In the genomic region with DNA sequence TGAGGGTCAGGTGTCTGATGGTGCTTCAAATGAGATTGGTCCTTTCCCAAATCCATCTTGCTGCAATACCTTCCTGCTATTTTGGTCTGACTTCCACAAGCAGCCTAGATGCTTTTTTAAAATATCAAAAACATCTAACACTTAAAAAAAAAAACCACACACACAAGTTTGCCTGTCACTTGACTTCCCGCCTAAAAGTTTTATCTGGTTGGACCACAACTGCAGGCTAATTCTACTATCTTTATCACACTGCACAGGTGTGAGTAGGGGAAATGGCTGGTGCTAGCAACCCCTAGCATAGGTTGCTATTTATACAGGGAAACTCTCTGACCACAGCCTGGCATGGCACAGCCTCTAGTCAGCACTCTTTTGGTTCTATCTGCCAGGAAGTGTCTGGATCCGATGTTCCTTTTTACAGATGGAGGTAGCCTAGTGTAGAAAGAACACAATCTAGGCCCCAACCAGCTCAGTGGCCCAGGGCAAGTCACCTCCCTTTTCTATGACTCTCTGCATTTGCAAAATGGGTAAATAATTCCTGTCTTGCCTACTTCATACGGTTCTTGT, we compare ENCODE assay signal across 11 cellular contexts. TPM values are rescaled to one million over a fixed set of nuclear protein-coding genes. Genes with fewer than 3 reads are reported as not detected.
DNase-seq lines count a peak whose midpoint lies in the region; ATAC-seq and TF ChIP-seq lines count a peak whose summit lies in the region.
"Had no signal": no experiment of that assay in that cellular context is flagged by ENCODE, and none has a peak within 500 bp of the region (broad histone marks: within the 10 kb centered on the region; RNA-seq: fewer than 3 reads in every experiment).

A gene with protein sequence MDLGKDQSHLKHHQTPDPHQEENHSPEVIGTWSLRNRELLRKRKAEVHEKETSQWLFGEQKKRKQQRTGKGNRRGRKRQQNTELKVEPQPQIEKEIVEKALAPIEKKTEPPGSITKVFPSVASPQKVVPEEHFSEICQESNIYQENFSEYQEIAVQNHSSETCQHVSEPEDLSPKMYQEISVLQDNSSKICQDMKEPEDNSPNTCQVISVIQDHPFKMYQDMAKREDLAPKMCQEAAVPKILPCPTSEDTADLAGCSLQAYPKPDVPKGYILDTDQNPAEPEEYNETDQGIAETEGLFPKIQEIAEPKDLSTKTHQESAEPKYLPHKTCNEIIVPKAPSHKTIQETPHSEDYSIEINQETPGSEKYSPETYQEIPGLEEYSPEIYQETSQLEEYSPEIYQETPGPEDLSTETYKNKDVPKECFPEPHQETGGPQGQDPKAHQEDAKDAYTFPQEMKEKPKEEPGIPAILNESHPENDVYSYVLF (minus strand): TSS at position 92 of the 564 bp plus-strand sequence. CDS start 36 bp downstream, at position 56.

- TF ChIP-seq CTCF in vagina (IDR thresholded peaks at IDR 0.05), result no peak

- H3K79me2 ChIP-seq in Karpas-422 (ENCODE audit: low read length), result no peaks in the 10 kb centered on the region

- H3K9me2 ChIP-seq in Karpas-422 (replicated peaks; ENCODE audit: insufficient read depth, low read length), result no peaks in the 10 kb centered on the region

- peaks cover 14% of the 10 kb centered on the region for H3K27me3 Mint-ChIP-seq in activated T-helper 2 cell treated with anti-CD3 and anti-CD28 coated beads, Interferon-gamma antibody, Interleukin-2, Interleukin-4, amounts not matched to agents 10 μg/mL and 5 μg/mL and 100 μg/mL, durations not matched to agents 14 hours and 24 hours and 36 hours (ENCODE audit: low read depth)
- H3K27me3 Mint-ChIP-seq in stimulated activated naive CD8-positive, alpha-beta T cell treated with anti-CD3 and anti-CD28 coated beads, Interleukin-15, amount 100 ng/mL, for 72 hours, result no peaks in the 10 kb centered on the region

- H3K4me1 ChIP-seq in Karpas-422 (ENCODE audit: low read length), result peaks cover 31% of the 10 kb centered on the region
- H3K4me1 ChIP-seq in vagina, result no peaks in the 10 kb centered on the region

- peak within 1 kb of the TSS; percentile 44 for H3K4me2 ChIP-seq in Karpas-422 (ENCODE audit: low read depth, low read length, poor library complexity, severe bottlenecking)

- TF ChIP-seq POLR2A in vagina (IDR thresholded peaks at IDR 0.05), result no peak

- intact Hi-C loops in activated T-helper 2 cell treated with anti-CD3 and anti-CD28 coated beads, Interferon-gamma antibody, Interleukin-2, Interleukin-4, amounts not matched to agents 10 μg/mL and 5 μg/mL and 100 μg/mL, durations not matched to agents 14 hours and 24 hours and 36 hours (cut with micrococcal nuclease), result no loop called here
- intact Hi-C loops in vagina (cut with DNase I), result no loop called here

- H3K9ac ChIP-seq in Karpas-422 (ENCODE audit: low read length), result peak within 1 kb of the TSS; percentile 11; the same call in 1 of the 2 replicates

- H3K4me3 ChIP-seq in Karpas-422 (ENCODE audit: low read length) (no peak within 1 kb of the TSS), vagina (no peak within 1 kb of the TSS)

- H3K27ac Mint-ChIP-seq in activated T-helper 2 cell treated with anti-CD3 and anti-CD28 coated beads, Interferon-gamma antibody, Interleukin-2, Interleukin-4, amounts not matched to agents 10 μg/mL and 5 μg/mL and 100 μg/mL, durations not matched to agents 14 hours and 24 hours and 36 hours, result peak within 1 kb of the TSS; percentile 77
- H3K27ac Mint-ChIP-seq in stimulated activated naive CD8-positive, alpha-beta T cell treated with anti-CD3 and anti-CD28 coated beads, Interleukin-15, amount 100 ng/mL, for 72 hours, result peak within 1 kb of the TSS; percentile 60 to 82

- H3K36me3 ChIP-seq in Karpas-422 (ENCODE audit: insufficient read depth, low read length), result no peaks in the 10 kb centered on the region
- H3K36me3 ChIP-seq in vagina, result no peaks in the 10 kb centered on the region

- H2AFZ ChIP-seq in Karpas-422 (ENCODE audit: low read length), result peak within 1 kb of the TSS; percentile 60; the same call in 1 of the 2 replicates

- peak within 1 kb of the TSS; percentile 19 for H3K4me3 Mint-ChIP-seq in activated T-helper 2 cell treated with anti-CD3 and anti-CD28 coated beads, Interferon-gamma antibody, Interleukin-2, Interleukin-4, amounts not matched to agents 10 μg/mL and 5 μg/mL and 100 μg/mL, durations not matched to agents 14 hours and 24 hours and 36 hours (ENCODE audit: low read depth)
- H3K4me3 Mint-ChIP-seq in stimulated activated naive CD8-positive, alpha-beta T cell treated with anti-CD3 and anti-CD28 coated beads, Interleukin-15, amount 100 ng/mL, for 72 hours, result peak within 1 kb of the TSS; percentile 33 to 59

- peak; percentile 91 for ATAC-seq in stimulated activated naive CD8-positive, alpha-beta T cell treated with anti-CD3 and anti-CD28 coated beads, Interleukin-15, amount 100 ng/mL, for 72 hours

- peak; percentile 36 for DNase-seq in activated gamma-delta T cell treated with Interleukin-2 at 50 U/mL for 16 hours
- DNase-seq in activated gamma-delta T cell (lab: John Stamatoyannopoulos, UW), result no peak
- DNase-seq in Karpas-422, result no peak
- peak; percentile 40 for DNase-seq in activated T-helper 2 cell treated with anti-CD3 and anti-CD28 coated beads, Interferon-gamma antibody, Interleukin-2, Interleukin-4, amounts not matched to agents 10 μg/mL and 5 μg/mL and 100 μg/mL, durations not matched to agents 14 hours and 24 hours and 36 hours (ENCODE audit: low spot score)
- peak in 1 of 2 donors; percentile 37 for DNase-seq in stimulated activated naive CD8-positive, alpha-beta T cell treated with anti-CD3 and anti-CD28 coated beads, Interleukin-15, amount 100 ng/mL, for 72 hours
- DNase-seq in superior temporal gyrus (ENCODE audit: extremely low spot score), result no peak
- DNase-seq in vagina (ENCODE audit: extremely low spot score in 2 of 2), result no peak
- DNase-seq in NCI-H1105 (lab: John Stamatoyannopoulos, UW), result no peak
- DNase-seq: effector CD8-positive, alpha-beta T cell; NCI-H1417 had no signal

- H3K27ac ChIP-seq in Karpas-422 (ENCODE audit: low read length) (no peak within 1 kb of the TSS), vagina (no peak within 1 kb of the TSS)
- H3K27ac ChIP-seq: RWPE1 had no signal

- no peaks in the 10 kb centered on the region for H3K9me3 ChIP-seq in Karpas-422 (ENCODE audit: low read length)
- H3K9me3 ChIP-seq in vagina, result no peaks in the 10 kb centered on the region

- no peaks in the 10 kb centered on the region for H4K20me1 ChIP-seq in Karpas-422 (ENCODE audit: insufficient read depth, low read depth, low read length)

- no peaks in the 10 kb centered on the region for H3K9me3 Mint-ChIP-seq in activated T-helper 2 cell treated with anti-CD3 and anti-CD28 coated beads, Interferon-gamma antibody, Interleukin-2, Interleukin-4, amounts not matched to agents 10 μg/mL and 5 μg/mL and 100 μg/mL, durations not matched to agents 14 hours and 24 hours and 36 hours
- H3K9me3 Mint-ChIP-seq in stimulated activated naive CD8-positive, alpha-beta T cell treated with anti-CD3 and anti-CD28 coated beads, Interleukin-15, amount 100 ng/mL, for 72 hours, result no peaks in the 10 kb centered on the region

- no peaks in the 10 kb centered on the region for H3K36me3 Mint-ChIP-seq in activated T-helper 2 cell treated with anti-CD3 and anti-CD28 coated beads, Interferon-gamma antibody, Interleukin-2, Interleukin-4, amounts not matched to agents 10 μg/mL and 5 μg/mL and 100 μg/mL, durations not matched to agents 14 hours and 24 hours and 36 hours (ENCODE audit: low read depth)

- no peaks in the 10 kb centered on the region for H3K27me3 ChIP-seq in Karpas-422 (ENCODE audit: low read length)
- no peaks in the 10 kb centered on the region for H3K27me3 ChIP-seq in vagina

- H3K4me1 Mint-ChIP-seq in activated T-helper 2 cell treated with anti-CD3 and anti-CD28 coated beads, Interferon-gamma antibody, Interleukin-2, Interleukin-4, amounts not matched to agents 10 μg/mL and 5 μg/mL and 100 μg/mL, durations not matched to agents 14 hours and 24 hours and 36 hours (ENCODE audit: low read depth), result peaks cover 24% of the 10 kb centered on the region
- H3K4me1 Mint-ChIP-seq in stimulated activated naive CD8-positive, alpha-beta T cell treated with anti-CD3 and anti-CD28 coated beads, Interleukin-15, amount 100 ng/mL, for 72 hours, result peaks cover 43% of the 10 kb centered on the region

RNA-seq across cellular contexts. Expression of the gene that starts here (rescaled TPM):
- not detected in 2 replicates for total RNA-seq in Karpas-422 (2014; rRNA removed; shearing (Covaris generic); ENCODE audit: low replicate concordance)
- 0.41 and 0.78 TPM in 2 replicates for total RNA-seq in activated T-helper 2 cell treated with anti-CD3 and anti-CD28 coated beads, Interferon-gamma antibody, Interleukin-2, Interleukin-4, amounts not matched to agents 10 μg/mL and 5 μg/mL and 100 μg/mL, durations not matched to agents 14 hours and 24 hours and 36 hours
- not detected for total RNA-seq in vagina

Comparison
In these comparisons a context has a peak if more than half of its experiments do, and no peak if none do; other contexts are left out.
1. Peak in DNase-seq in activated T-helper 2 cell treated with anti-CD3 and anti-CD28 coated beads, Interferon-gamma antibody, Interleukin-2, Interleukin-4, amounts not matched to agents 10 μg/mL and 5 μg/mL and 100 μg/mL, durations not matched to agents 14 hours and 24 hours and 36 hours; RNA of the gene not detected or under 1 TPM.